Comparison of ENCODE assay signal across 1 cellular context in the genomic region with DNA sequence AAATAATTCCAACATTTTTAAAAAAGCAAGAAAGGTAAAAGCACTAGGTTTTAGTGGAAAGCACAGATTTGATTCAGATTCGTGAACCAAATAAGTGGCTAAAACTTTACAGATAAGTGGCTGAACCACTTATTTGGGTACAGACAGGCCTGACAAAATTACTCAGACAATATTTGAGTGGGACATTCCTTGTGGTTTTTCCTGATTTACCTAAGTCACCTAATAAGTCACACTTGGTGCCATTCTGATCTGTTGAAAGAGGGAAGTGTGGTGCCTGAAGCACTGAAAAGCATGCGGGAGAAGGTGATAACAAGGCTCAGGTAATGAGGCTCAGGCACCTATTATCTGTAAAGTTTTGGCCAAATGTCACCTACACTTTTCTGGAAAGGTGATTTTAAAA.
TF ChIP-seq lines count a peak whose summit lies in the region.

No MANE protein-coding gene starts in this region.

TF ChIP-seq in IMR-90, 13 proteins besides CTCF, POLR2A, EP300 and RAD21:
- no peak for TF ChIP-seq FOS (IDR thresholded peaks at IDR 0.05; ENCODE audit: low read depth, low read length)
